In the genomic region with DNA sequence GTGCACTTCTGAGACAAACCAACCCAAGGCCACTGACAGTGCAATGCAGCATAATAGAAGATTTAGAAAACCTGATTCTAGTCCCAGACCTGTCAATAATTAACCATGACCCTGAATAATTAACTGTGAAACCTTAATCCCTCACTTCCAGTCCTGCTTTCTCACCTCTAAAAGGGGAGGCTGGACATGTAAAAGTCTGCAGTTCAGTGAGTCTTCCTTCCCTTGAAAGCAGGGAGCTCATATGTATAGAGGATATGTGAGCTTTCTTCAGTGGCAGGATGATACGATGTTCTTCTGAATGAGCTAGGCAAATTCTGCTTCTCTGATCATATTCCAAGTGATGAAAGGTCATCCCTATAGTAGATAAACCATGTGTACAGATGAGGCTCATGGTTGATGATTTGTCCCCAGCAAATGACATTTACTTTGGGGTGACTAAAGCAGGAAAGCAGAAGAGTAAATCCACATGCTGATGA, we compare ENCODE assay signal across 18 cellular contexts. TPM values are rescaled to one million over a fixed set of nuclear protein-coding genes. Genes with fewer than 3 reads are reported as not detected.
"Had no signal": no experiment of that assay in that cellular context is flagged by ENCODE, and none has a peak within 500 bp of the region (broad histone marks: within the 10 kb centered on the region; RNA-seq: fewer than 3 reads in every experiment).

No MANE protein-coding gene starts in this region.

- DNase-seq: activated CD4-positive, alpha-beta memory T cell treated with anti-CD3 and anti-CD28 coated beads for 36 hours; activated gamma-delta T cell; activated T-cell treated with anti-CD3 and anti-CD28 coated beads, Interleukin-2, amount 50 U/mL, for 4 hours; amygdala; brain microvascular endothelial cell; effector memory CD4-positive, alpha-beta T cell; erythroblast; hypothalamus; left lung; stomach; T-helper 2 cell had no signal

- H3K4me1 Mint-ChIP-seq: memory B cell had no signal

- H3K9me3 ChIP-seq: stomach, thoracic aorta had no signal

- H3K27me3 Mint-ChIP-seq: activated CD4-positive, alpha-beta memory T cell treated with anti-CD3 and anti-CD28 coated beads for 36 hours; activated naive CD8-positive, alpha-beta T cell; memory B cell; natural killer cell treated with Interleukin-12 subunit alpha and Interleukin-12 subunit beta and Interleukin-15 and Interleukin-18, amount 100 ng/mL, for 72 hours had no signal

- H3K36me3 ChIP-seq: brain microvascular endothelial cell, stomach, thoracic aorta had no signal

- ATAC-seq: activated T-cell treated with anti-CD3 and anti-CD28 coated beads, Interleukin-2, amount 50 U/mL, for 4 hours; left lung; natural killer cell treated with Interleukin-12 subunit alpha and Interleukin-12 subunit beta and Interleukin-15 and Interleukin-18, amount 100 ng/mL, for 72 hours had no signal

- FAIRE-seq: urothelium cell line had no signal

- H3K9me3 Mint-ChIP-seq: natural killer cell treated with Interleukin-12 subunit alpha and Interleukin-12 subunit beta and Interleukin-15 and Interleukin-18, amount 100 ng/mL, for 72 hours had no signal

- H3K27ac Mint-ChIP-seq: activated CD4-positive, alpha-beta memory T cell treated with anti-CD3 and anti-CD28 coated beads for 36 hours; activated naive CD8-positive, alpha-beta T cell; memory B cell; natural killer cell treated with Interleukin-12 subunit alpha and Interleukin-12 subunit beta and Interleukin-15 and Interleukin-18, amount 100 ng/mL, for 72 hours had no signal

- H3K27me3 ChIP-seq: brain microvascular endothelial cell, left lung, stomach had no signal

- H3K36me3 Mint-ChIP-seq: natural killer cell treated with Interleukin-12 subunit alpha and Interleukin-12 subunit beta and Interleukin-15 and Interleukin-18, amount 100 ng/mL, for 72 hours had no signal

- H3K4me3 ChIP-seq: left lung, stomach, thoracic aorta had no signal

- H3K4me3 Mint-ChIP-seq: activated CD4-positive, alpha-beta memory T cell treated with anti-CD3 and anti-CD28 coated beads for 36 hours; activated naive CD8-positive, alpha-beta T cell; activated T-cell treated with anti-CD3 and anti-CD28 coated beads, Interleukin-2, amount 50 U/mL, for 4 hours; memory B cell; natural killer cell treated with Interleukin-12 subunit alpha and Interleukin-12 subunit beta and Interleukin-15 and Interleukin-18, amount 100 ng/mL, for 72 hours had no signal

- H3K4me1 ChIP-seq: left lung, stomach had no signal

- H3K27ac ChIP-seq: brain microvascular endothelial cell, left lung, stomach, thoracic aorta had no signal

RNA-seq across cellular contexts. Expression of gene KCNV2, which starts 2.9 kb away (rescaled TPM):
- total RNA-seq: activated CD4-positive, alpha-beta memory T cell treated with anti-CD3 and anti-CD28 coated beads for 36 hours; activated T-cell treated with anti-CD3 and anti-CD28 coated beads, Interleukin-2, amount 50 U/mL, for 4 hours; left lung; natural killer cell treated with Interleukin-12 subunit alpha and Interleukin-12 subunit beta and Interleukin-15 and Interleukin-18, amount 100 ng/mL, for 72 hours; osteoblast; skeletal muscle tissue; stomach; thoracic aorta had no signal
- polyA plus RNA-seq: stomach had no signal
